1 cellular context compared by ENCODE assay signal in genomic region chr7:3846738-3847137, GRCh38.
TF ChIP-seq lines count a peak whose summit lies in the region.

No MANE protein-coding gene starts in this region.

TF ChIP-seq in GM23338, 12 proteins besides CTCF, POLR2A, EP300 and RAD21:
- TF ChIP-seq ZNF462 (CRISPR knock-in tag; IDR thresholded peaks at IDR 0.05): no peak
- no peak for TF ChIP-seq CREB1 (CRISPR knock-in tag; IDR thresholded peaks at IDR 0.05; ENCODE audit: low read depth)
- TF ChIP-seq ZNF114 (CRISPR knock-in tag; IDR thresholded peaks at IDR 0.05): no peak
- no peak for TF ChIP-seq POLR2AphosphoS5 (IDR thresholded peaks at IDR 0.05; ENCODE audit: low read depth)
- no peak for TF ChIP-seq ZNF331 (CRISPR knock-in tag; IDR thresholded peaks at IDR 0.05; ENCODE audit: low read depth)
- TF ChIP-seq ETS1 (IDR thresholded peaks at IDR 0.05): no peak
- no peak for TF ChIP-seq JUNB (IDR thresholded peaks at IDR 0.05; ENCODE audit: unreplicated experiment)
- TF ChIP-seq STAT1 (IDR thresholded peaks at IDR 0.05; ENCODE audit: unreplicated experiment): no peak
- no peak for TF ChIP-seq EZH2phosphoT487 (IDR thresholded peaks at IDR 0.05; ENCODE audit: unreplicated experiment)
- no peak for TF ChIP-seq EZH2 (IDR thresholded peaks at IDR 0.05; ENCODE audit: low read depth, unreplicated experiment)
- no peak for TF ChIP-seq NANOG (IDR thresholded peaks at IDR 0.05; ENCODE audit: borderline replicate concordance)
- no peak for TF ChIP-seq REST (IDR thresholded peaks at IDR 0.05; ENCODE audit: unreplicated experiment)
